In genomic region chr13:70255406-70255991, GRCh38 we compare ENCODE assay signal across 26 cellular contexts.
A peak's percentile ranks its signal among the peaks of the same experiment; 100 is the strongest.
DNase-seq lines count a peak whose midpoint lies in the region; ATAC-seq and TF ChIP-seq lines count a peak whose summit lies in the region.
"Had no signal": no experiment of that assay in that cellular context is flagged by ENCODE, and none has a peak within 500 bp of the region (broad histone marks: within the 10 kb centered on the region; RNA-seq: fewer than 3 reads in every experiment).

No MANE protein-coding gene starts in this region.

- H3K36me3 Mint-ChIP-seq in chondrocyte (ENCODE audit: low read depth), result no peaks in the 10 kb centered on the region
- H3K36me3 Mint-ChIP-seq: activated naive CD8-positive, alpha-beta T cell treated with anti-CD3 and anti-CD28 coated beads, Interleukin-2, amount 10 ng/mL, durations not matched to agents 7 days and 5 days; CD8-positive, alpha-beta T cell; memory B cell had no signal

- no peak overlapping the region for H3K27ac Mint-ChIP-seq in stimulated activated naive CD8-positive, alpha-beta T cell treated with anti-CD3 and anti-CD28 coated beads, Interleukin-15, amount 100 ng/mL, for 72 hours
- no peak overlapping the region for H3K27ac Mint-ChIP-seq in chondrocyte (ENCODE audit: unreplicated experiment)
- H3K27ac Mint-ChIP-seq: activated naive CD8-positive, alpha-beta T cell treated with anti-CD3 and anti-CD28 coated beads, Interleukin-2, amount 10 ng/mL, durations not matched to agents 7 days and 5 days; B cell; CD8-positive, alpha-beta T cell; effector memory CD8-positive, alpha-beta T cell; memory B cell had no signal

- peaks cover 6% of the 10 kb centered on the region in 2 donors for H3K9me3 Mint-ChIP-seq in stimulated activated naive CD8-positive, alpha-beta T cell treated with anti-CD3 and anti-CD28 coated beads, Interleukin-15, amount 100 ng/mL, for 72 hours
- peaks cover 1% of the 10 kb centered on the region for H3K9me3 Mint-ChIP-seq in chondrocyte (ENCODE audit: low read depth)
- H3K9me3 Mint-ChIP-seq: memory B cell had no signal

- H3K27me3 Mint-ChIP-seq in stimulated activated naive CD8-positive, alpha-beta T cell treated with anti-CD3 and anti-CD28 coated beads, Interleukin-15, amount 100 ng/mL, for 72 hours, result no peaks in the 10 kb centered on the region
- H3K27me3 Mint-ChIP-seq in chondrocyte (ENCODE audit: low read depth), result no peaks in the 10 kb centered on the region
- H3K27me3 Mint-ChIP-seq: activated naive CD8-positive, alpha-beta T cell treated with anti-CD3 and anti-CD28 coated beads, Interleukin-2, amount 10 ng/mL, durations not matched to agents 7 days and 5 days; B cell; effector memory CD8-positive, alpha-beta T cell; memory B cell had no signal

- no peaks in the 10 kb centered on the region for H3K4me1 Mint-ChIP-seq in stimulated activated naive CD8-positive, alpha-beta T cell treated with anti-CD3 and anti-CD28 coated beads, Interleukin-15, amount 100 ng/mL, for 72 hours
- H3K4me1 Mint-ChIP-seq in chondrocyte (ENCODE audit: low read depth), result no peaks in the 10 kb centered on the region
- H3K4me1 Mint-ChIP-seq: activated naive CD8-positive, alpha-beta T cell treated with anti-CD3 and anti-CD28 coated beads, Interleukin-2, amount 10 ng/mL, durations not matched to agents 7 days and 5 days; B cell; memory B cell had no signal

- TF ChIP-seq CTCF in chondrocyte (IDR thresholded peaks at IDR 0.05), result no peak

- DNase-seq in stimulated activated naive CD8-positive, alpha-beta T cell treated with anti-CD3 and anti-CD28 coated beads, Interleukin-15, Interleukin-2, amounts not matched to agents 100 U/mL and 50 U/mL, for 24 hours, result no peak
- no peak for DNase-seq in stimulated activated naive CD8-positive, alpha-beta T cell treated with anti-CD3 and anti-CD28 coated beads, Interleukin-15, amount 100 ng/mL, for 72 hours
- DNase-seq in chondrocyte (ENCODE audit: low spot score) (peak; percentile 64), posterior vena cava (ENCODE audit: low spot score) (peak; percentile 67), HuH-7.5 (ENCODE audit: low spot score) (no peak)
- DNase-seq: activated CD4-positive, alpha-beta T cell treated with anti-CD3 and anti-CD28 coated beads for 48 hours; activated CD8-positive, alpha-beta memory T cell treated with anti-CD3 and anti-CD28 coated beads for 24 hours; activated naive CD8-positive, alpha-beta T cell treated with anti-CD3 and anti-CD28 coated beads, Interleukin-2, amount 10 ng/mL, durations not matched to agents 7 days and 5 days; CD8-positive, alpha-beta T cell; effector memory CD8-positive, alpha-beta T cell; erythroblast; glutamatergic neuron; MM.1S; NCI-H1105 treated with DMSO at 0.1 percent for 48 hours; NCI-H2081; NCI-H82; right lobe of liver; stimulated activated CD4-positive, alpha-beta T cell treated with anti-CD3 and anti-CD28 coated beads, Interleukin-4, amount 100 ng/mL, for 1 hour; T-helper 9 cell; WERI-Rb-1 had no signal

- intact Hi-C loops in posterior vena cava (cut with DNase I), result no loop called here

- peak; percentile 14 for ATAC-seq in stimulated activated naive CD8-positive, alpha-beta T cell treated with anti-CD3 and anti-CD28 coated beads, Interleukin-15, Interleukin-2, amounts not matched to agents 100 U/mL and 50 U/mL, for 24 hours
- no peak for ATAC-seq in stimulated activated naive CD8-positive, alpha-beta T cell treated with anti-CD3 and anti-CD28 coated beads, Interleukin-15, amount 100 ng/mL, for 72 hours
- ATAC-seq in HG03457 (IDR thresholded peaks at IDR 0.05; ENCODE audit: unreplicated experiment) (no peak), GM21717 (IDR thresholded peaks at IDR 0.05; ENCODE audit: unreplicated experiment) (no peak)
- ATAC-seq: CD8-positive, alpha-beta T cell; effector memory CD8-positive, alpha-beta T cell; GM12878; left lung had no signal

- no peak overlapping the region for H3K4me3 Mint-ChIP-seq in stimulated activated naive CD8-positive, alpha-beta T cell treated with anti-CD3 and anti-CD28 coated beads, Interleukin-15, amount 100 ng/mL, for 72 hours
- H3K4me3 Mint-ChIP-seq in chondrocyte (ENCODE audit: unreplicated experiment), result no peak overlapping the region
- H3K4me3 Mint-ChIP-seq: activated naive CD8-positive, alpha-beta T cell treated with anti-CD3 and anti-CD28 coated beads, Interleukin-2, amount 10 ng/mL, durations not matched to agents 7 days and 5 days; B cell; CD8-positive, alpha-beta T cell; effector memory CD8-positive, alpha-beta T cell; memory B cell had no signal

Comparison
In these comparisons a context has a peak if more than half of its experiments do, and no peak if none do; other contexts are left out.
1. DNase-seq: peak in chondrocyte (single experiment) and posterior vena cava (single experiment); none in stimulated activated naive CD8-positive, alpha-beta T cell treated with anti-CD3 and anti-CD28 coated beads, Interleukin-15, Interleukin-2, amounts not matched to agents 100 U/mL and 50 U/mL, for 24 hours (single experiment), stimulated activated naive CD8-positive, alpha-beta T cell treated with anti-CD3 and anti-CD28 coated beads, Interleukin-15, amount 100 ng/mL, for 72 hours (0 of 2) and HuH-7.5 (single experiment).